ENCODE assay signal across 8 cellular contexts in the genomic region with DNA sequence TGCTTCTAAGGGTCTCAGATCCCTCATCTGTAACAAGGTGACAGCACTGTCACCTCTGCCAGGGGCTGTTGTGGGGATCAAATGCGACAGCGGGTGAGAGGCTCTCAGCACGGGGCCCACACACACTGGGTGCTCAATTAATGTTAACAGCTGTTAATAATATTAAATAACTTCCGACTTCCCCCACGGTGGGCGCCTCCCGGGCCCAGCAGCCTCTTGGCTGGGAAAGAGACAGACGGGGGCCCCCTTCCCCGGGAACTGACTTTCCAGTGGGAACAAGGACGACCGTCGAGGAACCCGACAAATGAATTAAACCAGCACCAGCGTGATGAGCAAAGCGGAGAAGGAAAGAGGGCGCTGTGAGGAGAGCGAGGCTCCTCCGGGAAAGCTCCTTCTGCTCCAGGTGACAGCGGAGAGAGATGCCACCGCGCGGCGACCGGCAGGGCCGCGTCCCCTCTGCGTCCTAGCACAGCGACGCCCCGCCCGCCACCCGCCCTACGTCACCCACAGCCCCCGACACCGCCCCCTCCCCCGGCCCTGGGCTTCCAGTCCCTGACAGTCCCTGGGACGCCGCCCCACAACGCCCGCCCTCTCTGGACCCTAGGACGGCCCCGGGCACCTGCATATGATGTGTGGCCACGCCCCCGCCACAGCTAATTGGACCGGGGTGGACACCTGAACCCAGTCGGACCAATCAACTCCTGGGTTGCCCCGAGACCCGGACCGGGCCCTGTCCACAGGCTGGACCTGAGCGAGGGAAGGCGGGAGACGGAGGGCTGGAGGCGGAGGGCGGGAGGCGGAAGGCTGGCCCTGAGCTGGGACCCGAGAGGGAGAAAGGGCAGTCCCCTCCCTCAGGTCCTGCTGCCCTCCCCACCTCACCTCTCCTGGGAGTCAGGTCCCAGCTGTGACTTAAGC. TPM values are rescaled to one million over a fixed set of nuclear protein-coding genes. Genes with fewer than 3 reads are reported as not detected.
DNase-seq lines count a peak whose midpoint lies in the region; ATAC-seq and TF ChIP-seq lines count a peak whose summit lies in the region.

No MANE protein-coding gene starts in this region.

- H3K9me3 Mint-ChIP-seq in activated CD8-positive, alpha-beta memory T cell treated with anti-CD3 and anti-CD28 coated beads, Interleukin-2, amount 10 ng/mL, durations not matched to agents 7 days and 5 days (ENCODE audit: low read depth): peaks cover under 1% of the 10 kb centered on the region
- no peaks in the 10 kb centered on the region for H3K9me3 Mint-ChIP-seq in activated naive CD4-positive, alpha-beta T cell treated with anti-CD3 and anti-CD28 coated beads, Interleukin-2, amount 50 U/mL, for 24 hours
- no peaks in the 10 kb centered on the region for H3K9me3 Mint-ChIP-seq in type B pancreatic cell

- no peak overlapping the region for H3K4me3 Mint-ChIP-seq in activated CD8-positive, alpha-beta memory T cell treated with anti-CD3 and anti-CD28 coated beads, Interleukin-2, amount 10 ng/mL, durations not matched to agents 7 days and 5 days
- H3K4me3 Mint-ChIP-seq in activated naive CD4-positive, alpha-beta T cell treated with anti-CD3 and anti-CD28 coated beads, Interleukin-2, amount 50 U/mL, for 24 hours: peak overlapping the region; percentile 65
- peak overlapping the region; percentile 66 for H3K4me3 Mint-ChIP-seq in type B pancreatic cell

- peak; percentile 33 for DNase-seq in activated CD8-positive, alpha-beta memory T cell treated with anti-CD3 and anti-CD28 coated beads, Interleukin-2, amount 50 U/mL, for 4 hours
- DNase-seq in activated CD8-positive, alpha-beta memory T cell treated with anti-CD3 and anti-CD28 coated beads, Interleukin-2, amount 10 ng/mL, durations not matched to agents 7 days and 5 days: no peak
- peak; percentile 63 for DNase-seq in kidney tubule cell (ENCODE audit: low spot score)
- DNase-seq in type B pancreatic cell (ENCODE audit: extremely low spot score, unreplicated experiment): no peak
- no peak for DNase-seq in UCSD-AML1 (lab: John Stamatoyannopoulos, UW; ENCODE audit: unreplicated experiment)

- no peak for ATAC-seq in activated CD8-positive, alpha-beta memory T cell treated with anti-CD3 and anti-CD28 coated beads, Interleukin-2, amount 10 ng/mL, durations not matched to agents 7 days and 5 days
- ATAC-seq in GM18867 (IDR thresholded peaks at IDR 0.05; ENCODE audit: unreplicated experiment) (no peak), HG03196 (IDR thresholded peaks at IDR 0.05; ENCODE audit: unreplicated experiment) (no peak)

- H3K36me3 Mint-ChIP-seq in activated CD8-positive, alpha-beta memory T cell treated with anti-CD3 and anti-CD28 coated beads, Interleukin-2, amount 10 ng/mL, durations not matched to agents 7 days and 5 days: no peaks in the 10 kb centered on the region
- peaks cover 3% of the 10 kb centered on the region for H3K36me3 Mint-ChIP-seq in activated naive CD4-positive, alpha-beta T cell treated with anti-CD3 and anti-CD28 coated beads, Interleukin-2, amount 50 U/mL, for 24 hours
- no peaks in the 10 kb centered on the region for H3K36me3 Mint-ChIP-seq in type B pancreatic cell

- H3K4me1 Mint-ChIP-seq in activated CD8-positive, alpha-beta memory T cell treated with anti-CD3 and anti-CD28 coated beads, Interleukin-2, amount 10 ng/mL, durations not matched to agents 7 days and 5 days: no peaks in the 10 kb centered on the region
- H3K4me1 Mint-ChIP-seq in activated naive CD4-positive, alpha-beta T cell treated with anti-CD3 and anti-CD28 coated beads, Interleukin-2, amount 50 U/mL, for 24 hours: peaks cover 11% of the 10 kb centered on the region
- peaks cover 19% of the 10 kb centered on the region for H3K4me1 Mint-ChIP-seq in type B pancreatic cell (ENCODE audit: unreplicated experiment)

- CTCF ChIA-PET in activated CD8-positive, alpha-beta memory T cell treated with anti-CD3 and anti-CD28 coated beads, Interleukin-2, amount 10 ng/mL, durations not matched to agents 7 days and 5 days (lab: Charles Lee): no interaction called here

- no peak overlapping the region for H3K27ac Mint-ChIP-seq in activated CD8-positive, alpha-beta memory T cell treated with anti-CD3 and anti-CD28 coated beads, Interleukin-2, amount 10 ng/mL, durations not matched to agents 7 days and 5 days
- H3K27ac Mint-ChIP-seq in activated naive CD4-positive, alpha-beta T cell treated with anti-CD3 and anti-CD28 coated beads, Interleukin-2, amount 50 U/mL, for 24 hours: no peak overlapping the region
- no peak overlapping the region for H3K27ac Mint-ChIP-seq in type B pancreatic cell

- H3K27me3 Mint-ChIP-seq in activated CD8-positive, alpha-beta memory T cell treated with anti-CD3 and anti-CD28 coated beads, Interleukin-2, amount 10 ng/mL, durations not matched to agents 7 days and 5 days: peaks cover 58% of the 10 kb centered on the region
- H3K27me3 Mint-ChIP-seq in activated naive CD4-positive, alpha-beta T cell treated with anti-CD3 and anti-CD28 coated beads, Interleukin-2, amount 50 U/mL, for 24 hours: peaks cover 23% of the 10 kb centered on the region
- peaks cover 63% of the 10 kb centered on the region for H3K27me3 Mint-ChIP-seq in type B pancreatic cell

- peak; percentile 39 for TF ChIP-seq CTCF in type B pancreatic cell (conservative IDR thresholded peaks at IDR 0.05)

RNA-seq across cellular contexts. Expression of gene MATN1, which starts 38.2 kb away (rescaled TPM):
- under 1 TPM in 1 of 2 experiments, not detected in 1; 0.32 TPM for total RNA-seq in activated CD8-positive, alpha-beta memory T cell treated with anti-CD3 and anti-CD28 coated beads, Interleukin-2, amount 10 ng/mL, durations not matched to agents 7 days and 5 days
- 0.24 and 0.40 TPM in 2 replicates for total RNA-seq in type B pancreatic cell (ENCODE audit: low replicate concordance)

Comparison
In these comparisons a context has a peak if more than half of its experiments do, and no peak if none do; other contexts are left out.
1. DNase-seq: peak in activated CD8-positive, alpha-beta memory T cell treated with anti-CD3 and anti-CD28 coated beads, Interleukin-2, amount 50 U/mL, for 4 hours (single experiment) and kidney tubule cell (single experiment); none in activated CD8-positive, alpha-beta memory T cell treated with anti-CD3 and anti-CD28 coated beads, Interleukin-2, amount 10 ng/mL, durations not matched to agents 7 days and 5 days (single experiment), type B pancreatic cell (single experiment) and UCSD-AML1 (single experiment).